Comparison of ENCODE assay signal across 14 cellular contexts in the genomic region with DNA sequence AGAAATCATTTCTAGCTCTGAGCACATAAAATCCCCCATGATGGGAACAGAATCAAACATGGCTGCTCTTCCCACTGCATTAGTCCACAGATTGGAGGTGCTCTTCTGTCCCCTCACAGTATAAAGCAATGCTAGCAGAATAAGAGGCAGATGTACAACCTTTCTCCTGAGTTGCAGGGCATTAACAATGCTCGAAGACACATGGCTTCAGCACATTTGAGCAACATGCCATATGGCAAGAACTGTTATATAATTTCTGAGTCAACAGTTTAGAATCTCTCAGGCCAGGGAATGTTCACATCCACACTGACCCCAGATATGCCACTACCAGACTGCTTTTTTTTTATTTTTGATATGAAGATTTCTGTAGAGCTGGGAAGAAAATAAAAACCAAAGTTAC.
DNase-seq lines count a peak whose midpoint lies in the region; ATAC-seq, FAIRE-seq and TF ChIP-seq lines count a peak whose summit lies in the region.
"Had no signal": no experiment of that assay in that cellular context is flagged by ENCODE, and none has a peak within 500 bp of the region (broad histone marks: within the 10 kb centered on the region; RNA-seq: fewer than 3 reads in every experiment).

No MANE protein-coding gene starts in this region.

- DNase-seq in MCF 10A (ENCODE audit: unreplicated experiment) (peak; percentile 43), breast epithelium (ENCODE audit: low spot score in 2 of 2) (no peak), keratinocyte (ENCODE audit: low read depth, low spot score) (no peak), type B pancreatic cell (ENCODE audit: extremely low spot score, unreplicated experiment) (no peak), GM12891 (ENCODE audit: insufficient read length, low spot score) (no peak)
- DNase-seq in stimulated activated CD4-positive, alpha-beta T cell treated with anti-CD3 and anti-CD28 coated beads, Interleukin-4, amount 100 ng/mL, for 1 hour: no peak
- DNase-seq: activated naive CD4-positive, alpha-beta T cell treated with anti-CD3 and anti-CD28 coated beads, Interleukin-2, amount 50 U/mL, for 16 hours; NCI-H526 treated with DMSO at 0.1 percent for 48 hours; retina; stimulated activated naive CD8-positive, alpha-beta T cell treated with anti-CD3 and anti-CD28 coated beads, Interleukin-15, amount 100 ng/mL, for 72 hours had no signal

- H3K4me3 ChIP-seq in breast epithelium (no peak overlapping the region), keratinocyte (ENCODE audit: control insufficient read depth in 2 of 3, extremely low read depth in 1 of 3, insufficient read depth in 2 of 3, low read depth in 1 of 3, low read length in 3 of 3) (no peak overlapping the region)

- H3K36me3 Mint-ChIP-seq in MCF 10A (ENCODE audit: insufficient read depth, unreplicated experiment) (peaks cover 6% of the 10 kb centered on the region), brain (peaks cover 4% of the 10 kb centered on the region), type B pancreatic cell (peaks cover 5% of the 10 kb centered on the region)

- no peak for TF ChIP-seq CTCF in MCF 10A (IDR thresholded peaks at IDR 0.05; ENCODE audit: unreplicated experiment)
- TF ChIP-seq CTCF in breast epithelium (IDR thresholded peaks at IDR 0.05): no peak
- no peak for TF ChIP-seq CTCF in brain (conservative IDR thresholded peaks at IDR 0.05)
- TF ChIP-seq CTCF in keratinocyte (optimal IDR thresholded peaks at IDR 0.05 in 1 of 3, IDR thresholded peaks at IDR 0.05 in 1 of 3, conservative IDR thresholded peaks at IDR 0.05 in 1 of 3; ENCODE audit: extremely low read depth in 1 of 3, insufficient read depth in 2 of 3, low read length in 3 of 3): no peak
- TF ChIP-seq CTCF in type B pancreatic cell (conservative IDR thresholded peaks at IDR 0.05): no peak

- H3K79me2 ChIP-seq in keratinocyte (ENCODE audit: control insufficient read depth, insufficient read depth, low read length): peaks cover 6% of the 10 kb centered on the region

- H3K27me3 ChIP-seq in breast epithelium: no peaks in the 10 kb centered on the region
- H3K27me3 ChIP-seq in keratinocyte (ENCODE audit: control insufficient read depth, extremely low read depth, insufficient read depth, low read length): no peaks in the 10 kb centered on the region

- H3K27me3 Mint-ChIP-seq in MCF 10A (ENCODE audit: insufficient read depth, unreplicated experiment) (no peaks in the 10 kb centered on the region), brain (no peaks in the 10 kb centered on the region), type B pancreatic cell (no peaks in the 10 kb centered on the region)

- intact Hi-C loops in MCF 10A (cut with micrococcal nuclease): no loop called here
- intact Hi-C loops in breast epithelium (cut with DNase I; ENCODE audit: low total_unique reads): no loop called here

- H3K27ac Mint-ChIP-seq in MCF 10A (ENCODE audit: low read depth, unreplicated experiment) (peak overlapping the region; percentile 43), brain (peak overlapping the region; percentile 3 to 83 (median 22)), type B pancreatic cell (peak overlapping the region; percentile 6)
- H3K27ac Mint-ChIP-seq: stimulated activated naive CD8-positive, alpha-beta T cell treated with anti-CD3 and anti-CD28 coated beads, Interleukin-15, amount 100 ng/mL, for 72 hours had no signal

- H4K20me1 ChIP-seq in keratinocyte (ENCODE audit: control insufficient read depth, extremely low read depth, insufficient read depth, low read length): no peaks in the 10 kb centered on the region

- POLR2A ChIA-PET in MCF 10A (lab: Yijun Ruan, JAX): interaction anchor here (0.6 to 3.3 kb wide), 14 partner anchors 8 to 481 kb away, joined by 3 to 27 read pairs (median 4); a partner anchor contains a TSS

- H3K9ac ChIP-seq in keratinocyte (ENCODE audit: control insufficient read depth, extremely low read depth, insufficient read depth, low read length): peak overlapping the region; percentile 42

- TF ChIP-seq POLR2A in breast epithelium (IDR thresholded peaks at IDR 0.05): no peak
- no peak for TF ChIP-seq POLR2A in GM12891 (IDR thresholded peaks at IDR 0.05; ENCODE audit: low read depth, low read length)

- no peak overlapping the region for H2AFZ ChIP-seq in keratinocyte (ENCODE audit: control insufficient read depth, low read length)

- no peaks in the 10 kb centered on the region for H3K9me3 ChIP-seq in breast epithelium
- H3K9me3 ChIP-seq in keratinocyte (ENCODE audit: control insufficient read depth, low read depth, low read length): no peaks in the 10 kb centered on the region

- ATAC-seq in GM18867 (IDR thresholded peaks at IDR 0.05; ENCODE audit: unreplicated experiment): no peak
- ATAC-seq: stimulated activated naive CD8-positive, alpha-beta T cell treated with anti-CD3 and anti-CD28 coated beads, Interleukin-15, amount 100 ng/mL, for 72 hours had no signal

- peak overlapping the region; percentile 31 for H3K4me2 ChIP-seq in keratinocyte (ENCODE audit: control insufficient read depth, extremely low read depth, insufficient read depth, low read depth, low read length)

- CTCF ChIA-PET in MCF 10A (lab: Yijun Ruan, JAX): interaction anchor here (1.6 kb wide), 1 partner anchor 40 kb away, joined by 5 read pairs; no protein-coding TSS in a partner anchor

- H3K9me1 ChIP-seq in keratinocyte (ENCODE audit: control insufficient read depth, extremely low read depth, insufficient read depth, low read length): no peaks in the 10 kb centered on the region

- H3K4me1 Mint-ChIP-seq in MCF 10A (ENCODE audit: insufficient read depth, unreplicated experiment): peaks cover 53% of the 10 kb centered on the region
- H3K4me1 Mint-ChIP-seq in brain: peaks cover 59% of the 10 kb centered on the region
- H3K4me1 Mint-ChIP-seq in type B pancreatic cell (ENCODE audit: unreplicated experiment): peaks cover 43% of the 10 kb centered on the region
- H3K4me1 Mint-ChIP-seq: stimulated activated naive CD8-positive, alpha-beta T cell treated with anti-CD3 and anti-CD28 coated beads, Interleukin-15, amount 100 ng/mL, for 72 hours had no signal

- H3K4me1 ChIP-seq in breast epithelium (no peaks in the 10 kb centered on the region), keratinocyte (ENCODE audit: control insufficient read depth, extremely low read depth, insufficient read depth, low read length) (peaks cover 82% of the 10 kb centered on the region)

- no peak overlapping the region for H3K4me3 Mint-ChIP-seq in MCF 10A (ENCODE audit: unreplicated experiment)
- H3K4me3 Mint-ChIP-seq in brain: peak overlapping the region in 1 of 5 experiments; percentile 18
- H3K4me3 Mint-ChIP-seq in type B pancreatic cell: no peak overlapping the region
- H3K4me3 Mint-ChIP-seq: stimulated activated naive CD8-positive, alpha-beta T cell treated with anti-CD3 and anti-CD28 coated beads, Interleukin-15, amount 100 ng/mL, for 72 hours had no signal

- no peaks in the 10 kb centered on the region for H3K36me3 ChIP-seq in breast epithelium
- peaks cover 2 to 3% of the 10 kb centered on the region in 2 experiments for H3K36me3 ChIP-seq in keratinocyte (ENCODE audit: control insufficient read depth in 2 of 2, extremely low read depth in 1 of 2, insufficient read depth in 2 of 2, low read length in 2 of 2)

- dilution Hi-C loops in keratinocyte (cut with MboI; ENCODE audit: extremely low pct_ligation_motif_present, low sequenced_read_pairs): no loop called here

- H3K27ac ChIP-seq in breast epithelium: no peak overlapping the region
- H3K27ac ChIP-seq in keratinocyte (ENCODE audit: control insufficient read depth, insufficient read depth, low read length): peak overlapping the region; percentile 87
- H3K27ac ChIP-seq: 22Rv1, VCaP had no signal

- BruUV-seq in MCF 10A (replicated peaks; lab: Mats Ljungman, UMichigan): no TSS peak

- H3K9me3 Mint-ChIP-seq in MCF 10A (ENCODE audit: unreplicated experiment) (no peaks in the 10 kb centered on the region), brain (no peaks in the 10 kb centered on the region), type B pancreatic cell (no peaks in the 10 kb centered on the region)
- H3K9me3 Mint-ChIP-seq: stimulated activated naive CD8-positive, alpha-beta T cell treated with anti-CD3 and anti-CD28 coated beads, Interleukin-15, amount 100 ng/mL, for 72 hours had no signal

- no peak for FAIRE-seq in keratinocyte (lab: Jason Lieb, UNC)
- FAIRE-seq in GM12891 (lab: Jason Lieb, UNC): no peak

TF ChIP-seq in GM12891, 5 proteins besides CTCF, POLR2A, EP300 and RAD21:
- TF ChIP-seq TAF1 (IDR thresholded peaks at IDR 0.05; ENCODE audit: low read depth, low read length): no peak
- no peak for TF ChIP-seq SPI1 (IDR thresholded peaks at IDR 0.05; ENCODE audit: low read depth, low read length)
- no peak for TF ChIP-seq PAX5 (IDR thresholded peaks at IDR 0.05; ENCODE audit: insufficient read depth, low read length, severe bottlenecking)
- TF ChIP-seq POU2F2 (IDR thresholded peaks at IDR 0.05; ENCODE audit: low read depth, low read length): no peak
- TF ChIP-seq POLR2AphosphoS5 (IDR thresholded peaks at IDR 0.05; ENCODE audit: low read depth, low read length): no peak
